1 cellular context compared by ENCODE assay signal in genomic region chr12:9064815-9065606, GRCh38.
TF ChIP-seq lines count a peak whose summit lies in the region.

No MANE protein-coding gene starts in this region.

TF ChIP-seq in SK-N-SH treated with all-trans-retinoic acid at 6 μM for 48 hours, 23 proteins besides CTCF, POLR2A, EP300 and RAD21 (continued from another document):
- TF ChIP-seq CSRNP3 (CRISPR knock-in tag; IDR thresholded peaks at IDR 0.05) (no peak), POU6F1 (CRISPR knock-in tag; IDR thresholded peaks at IDR 0.05; ENCODE audit: borderline replicate concordance, low read depth) (no peak), TCF4 (CRISPR knock-in tag; IDR thresholded peaks at IDR 0.05; ENCODE audit: borderline replicate concordance) (no peak), ZFP3 (CRISPR knock-in tag; IDR thresholded peaks at IDR 0.05) (no peak), PATZ1 (CRISPR knock-in tag; IDR thresholded peaks at IDR 0.05; ENCODE audit: borderline replicate concordance) (no peak), ZNF70 (CRISPR knock-in tag; IDR thresholded peaks at IDR 0.05) (no peak), ARNTL (CRISPR knock-in tag; IDR thresholded peaks at IDR 0.05; ENCODE audit: borderline replicate concordance, low read depth) (no peak), PPARA (CRISPR knock-in tag; IDR thresholded peaks at IDR 0.05; ENCODE audit: borderline replicate concordance) (no peak), CREB5 (CRISPR knock-in tag; IDR thresholded peaks at IDR 0.05; ENCODE audit: low read depth) (no peak), ESRRG (CRISPR knock-in tag; IDR thresholded peaks at IDR 0.05) (no peak), ZFP30 (CRISPR knock-in tag; IDR thresholded peaks at IDR 0.05) (no peak), OSR1 (CRISPR knock-in tag; IDR thresholded peaks at IDR 0.05) (no peak)
TF ChIP-seq in SK-N-SH treated with all-trans-retinoic acid at 6 μM for 48 hours: peak in this region for 0.
